ENCODE assay signal across 24 cellular contexts in the genomic region with DNA sequence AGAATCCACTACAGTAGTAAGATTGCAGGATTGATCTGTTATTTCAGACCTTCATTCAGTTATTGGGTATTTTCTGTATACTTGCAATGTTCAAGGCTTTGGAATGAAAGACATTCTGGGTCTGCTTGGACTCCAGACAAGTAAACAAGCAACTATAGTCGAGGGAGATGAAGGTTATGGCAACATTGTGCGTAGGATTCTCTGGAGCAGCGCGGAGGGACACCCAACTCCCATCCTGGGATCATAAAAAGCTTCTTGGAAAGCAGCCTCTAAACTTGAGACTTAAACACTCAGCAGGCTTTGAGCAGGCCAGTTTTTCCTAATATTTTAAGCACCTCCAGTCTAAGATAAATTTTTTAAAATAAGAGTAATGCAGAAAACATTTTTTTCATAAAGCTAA. TPM values are rescaled to one million over a fixed set of nuclear protein-coding genes. Genes with fewer than 3 reads are reported as not detected.
A peak's percentile ranks its signal among the peaks of the same experiment; 100 is the strongest.
DNase-seq lines count a peak whose midpoint lies in the region; ATAC-seq and TF ChIP-seq lines count a peak whose summit lies in the region.
"Had no signal": no experiment of that assay in that cellular context is flagged by ENCODE, and none has a peak within 500 bp of the region (broad histone marks: within the 10 kb centered on the region; RNA-seq: fewer than 3 reads in every experiment).

No MANE protein-coding gene starts in this region.

- H3K4me3 Mint-ChIP-seq in natural killer cell treated with Interleukin-12 subunit alpha and Interleukin-12 subunit beta and Interleukin-15 and Interleukin-18, amount 100 ng/mL, for 72 hours: peak overlapping the region; percentile 82
- no peak overlapping the region for H3K4me3 Mint-ChIP-seq in natural killer cell
- H3K4me3 Mint-ChIP-seq in activated T-helper 1 cell treated with anti-CD3 and anti-CD28 coated beads, Interleukin-12 subunit alpha, Interleukin-12 subunit beta, Interleukin-2, Interleukin-4 antibody, amounts not matched to agents 30 ng/mL and 10 ng/mL and 1 ng/mL, durations not matched to agents 14 hours and 24 hours and 36 hours: peak overlapping the region; percentile 20
- H3K4me3 Mint-ChIP-seq: type B pancreatic cell had no signal

- H3K36me3 Mint-ChIP-seq in natural killer cell treated with Interleukin-12 subunit alpha and Interleukin-12 subunit beta and Interleukin-15 and Interleukin-18, amount 100 ng/mL, for 72 hours: peaks cover 4% of the 10 kb centered on the region
- no peaks in the 10 kb centered on the region for H3K36me3 Mint-ChIP-seq in natural killer cell
- peaks cover 18% of the 10 kb centered on the region for H3K36me3 Mint-ChIP-seq in activated T-helper 1 cell treated with anti-CD3 and anti-CD28 coated beads, Interleukin-12 subunit alpha, Interleukin-12 subunit beta, Interleukin-2, Interleukin-4 antibody, amounts not matched to agents 30 ng/mL and 10 ng/mL and 1 ng/mL, durations not matched to agents 14 hours and 24 hours and 36 hours (ENCODE audit: low read depth)
- H3K36me3 Mint-ChIP-seq: type B pancreatic cell had no signal

- H3K27ac Mint-ChIP-seq in natural killer cell treated with Interleukin-12 subunit alpha and Interleukin-12 subunit beta and Interleukin-15 and Interleukin-18, amount 100 ng/mL, for 72 hours: peak overlapping the region in 1 of 2 donors; percentile 90
- peak overlapping the region in 1 of 2 donors; percentile 96 for H3K27ac Mint-ChIP-seq in natural killer cell
- H3K27ac Mint-ChIP-seq in activated T-helper 1 cell treated with anti-CD3 and anti-CD28 coated beads, Interleukin-12 subunit alpha, Interleukin-12 subunit beta, Interleukin-2, Interleukin-4 antibody, amounts not matched to agents 30 ng/mL and 10 ng/mL and 1 ng/mL, durations not matched to agents 14 hours and 24 hours and 36 hours: peak overlapping the region; percentile 97
- H3K27ac Mint-ChIP-seq: type B pancreatic cell had no signal

- no peak overlapping the region for H3K4me3 ChIP-seq in fibroblast of villous mesenchyme (ENCODE audit: low read depth, low read length)
- H3K4me3 ChIP-seq: adrenal gland, body of pancreas had no signal

- in situ Hi-C loops in GM13977 (cut with MboI; ENCODE audit: low pct_unique_long_range_greater_than_20kb, low sequenced_read_pairs, unreplicated experiment): no loop called here

- ATAC-seq in natural killer cell treated with Interleukin-12 subunit alpha and Interleukin-12 subunit beta and Interleukin-15 and Interleukin-18, amount 100 ng/mL, for 72 hours: no peak
- no peak for ATAC-seq in natural killer cell
- ATAC-seq: body of pancreas; naive thymus-derived CD4-positive, alpha-beta T cell had no signal

- TF ChIP-seq CTCF in natural killer cell (IDR thresholded peaks at IDR 0.05): no peak
- no peak for TF ChIP-seq CTCF in fibroblast of villous mesenchyme (IDR thresholded peaks at IDR 0.05; ENCODE audit: insufficient read depth, low read depth, low read length)
- TF ChIP-seq CTCF in GM13977 (IDR thresholded peaks at IDR 0.05; ENCODE audit: extremely low read depth, insufficient read depth, missing control alignments): no peak

- intact Hi-C loops in natural killer cell (cut with micrococcal nuclease): loop anchor here (5.0 kb wide), 1 partner anchor 37 kb away; no protein-coding TSS in a partner anchor
- intact Hi-C loops in activated T-helper 1 cell treated with anti-CD3 and anti-CD28 coated beads, Interleukin-12 subunit alpha, Interleukin-12 subunit beta, Interleukin-2, Interleukin-4 antibody, amounts not matched to agents 30 ng/mL and 10 ng/mL and 1 ng/mL, durations not matched to agents 14 hours and 24 hours and 36 hours (cut with micrococcal nuclease): no loop called here

- H3K27me3 Mint-ChIP-seq in natural killer cell treated with Interleukin-12 subunit alpha and Interleukin-12 subunit beta and Interleukin-15 and Interleukin-18, amount 100 ng/mL, for 72 hours: no peaks in the 10 kb centered on the region
- H3K27me3 Mint-ChIP-seq in natural killer cell (ENCODE audit: low read depth in 2 of 2): no peaks in the 10 kb centered on the region
- no peaks in the 10 kb centered on the region for H3K27me3 Mint-ChIP-seq in activated T-helper 1 cell treated with anti-CD3 and anti-CD28 coated beads, Interleukin-12 subunit alpha, Interleukin-12 subunit beta, Interleukin-2, Interleukin-4 antibody, amounts not matched to agents 30 ng/mL and 10 ng/mL and 1 ng/mL, durations not matched to agents 14 hours and 24 hours and 36 hours (ENCODE audit: insufficient read depth)
- H3K27me3 Mint-ChIP-seq: naive thymus-derived CD4-positive, alpha-beta T cell had no signal

- H3K4me1 Mint-ChIP-seq in natural killer cell treated with Interleukin-12 subunit alpha and Interleukin-12 subunit beta and Interleukin-15 and Interleukin-18, amount 100 ng/mL, for 72 hours (ENCODE audit: low read depth in 2 of 2): peaks cover 52 to 79% of the 10 kb centered on the region in 2 donors
- peaks cover 49 to 50% of the 10 kb centered on the region in 2 donors for H3K4me1 Mint-ChIP-seq in natural killer cell
- peaks cover 67% of the 10 kb centered on the region for H3K4me1 Mint-ChIP-seq in activated T-helper 1 cell treated with anti-CD3 and anti-CD28 coated beads, Interleukin-12 subunit alpha, Interleukin-12 subunit beta, Interleukin-2, Interleukin-4 antibody, amounts not matched to agents 30 ng/mL and 10 ng/mL and 1 ng/mL, durations not matched to agents 14 hours and 24 hours and 36 hours (ENCODE audit: low read depth)

- DNase-seq in natural killer cell treated with Interleukin-12 subunit alpha and Interleukin-12 subunit beta and Interleukin-15 and Interleukin-18, amount 100 ng/mL, for 72 hours (ENCODE audit: low spot score): no peak
- no peak for DNase-seq in natural killer cell
- no peak for DNase-seq in activated T-helper 1 cell treated with anti-CD3 and anti-CD28 coated beads, Interleukin-12 subunit alpha, Interleukin-12 subunit beta, Interleukin-2, Interleukin-4 antibody, amounts not matched to agents 30 ng/mL and 10 ng/mL and 1 ng/mL, durations not matched to agents 14 hours and 24 hours and 36 hours (ENCODE audit: low spot score)
- peak; percentile 48 for DNase-seq in fibroblast of villous mesenchyme (ENCODE audit: low read depth)
- no peak for DNase-seq in AG08395 (ENCODE audit: low spot score)
- DNase-seq in stimulated activated CD4-positive, alpha-beta T cell treated with anti-CD3 and anti-CD28 coated beads, Interleukin-15, amount 100 ng/mL, for 24 hours: no peak
- DNase-seq in GM13977 (ENCODE audit: low spot score): no peak
- DNase-seq: activated CD4-positive, CD25-positive, alpha-beta regulatory T cell; activated CD8-positive, alpha-beta memory T cell treated with anti-CD3 and anti-CD28 coated beads for 24 hours; adrenal gland; body of pancreas; C1 segment of cervical spinal cord; KG1; midbrain; MM.1S; naive thymus-derived CD4-positive, alpha-beta T cell; NCI-H1417; NCI-H2081; NCI-H345; retina; SIG-M5; small intestine; stimulated activated CD4-positive, alpha-beta T cell treated with anti-CD3 and anti-CD28 coated beads, Interleukin-2, amount 100 ng/mL, for 24 hours had no signal

- H3K9me3 Mint-ChIP-seq in natural killer cell treated with Interleukin-12 subunit alpha and Interleukin-12 subunit beta and Interleukin-15 and Interleukin-18, amount 100 ng/mL, for 72 hours: no peaks in the 10 kb centered on the region
- no peaks in the 10 kb centered on the region for H3K9me3 Mint-ChIP-seq in natural killer cell
- H3K9me3 Mint-ChIP-seq in activated T-helper 1 cell treated with anti-CD3 and anti-CD28 coated beads, Interleukin-12 subunit alpha, Interleukin-12 subunit beta, Interleukin-2, Interleukin-4 antibody, amounts not matched to agents 30 ng/mL and 10 ng/mL and 1 ng/mL, durations not matched to agents 14 hours and 24 hours and 36 hours: no peaks in the 10 kb centered on the region
- H3K9me3 Mint-ChIP-seq: type B pancreatic cell had no signal

RNA-seq across cellular contexts. Expression of gene LYST, which starts 7.5 kb away (rescaled TPM):
- total RNA-seq in natural killer cell treated with Interleukin-12 subunit alpha and Interleukin-12 subunit beta and Interleukin-15 and Interleukin-18, amount 100 ng/mL, for 72 hours: 10 to 100 TPM; 68.8 to 91.2 TPM
- total RNA-seq in natural killer cell (100 to 1,000 TPM in 1 of 3 donors, 10 to 100 TPM in 2; 89.9 to 115 (median 93.6) TPM), fibroblast of villous mesenchyme (56.7 and 88.9 TPM in 2 replicates)
- total RNA-seq in activated T-helper 1 cell treated with anti-CD3 and anti-CD28 coated beads, Interleukin-12 subunit alpha, Interleukin-12 subunit beta, Interleukin-2, Interleukin-4 antibody, amounts not matched to agents 30 ng/mL and 10 ng/mL and 1 ng/mL, durations not matched to agents 14 hours and 24 hours and 36 hours: 144 and 145 TPM in 2 replicates
